ENCODE assay signal across 14 cellular contexts in genomic region chr2:31997653-31998052, GRCh38. TPM values are rescaled to one million over a fixed set of nuclear protein-coding genes. Genes with fewer than 3 reads are reported as not detected.
DNase-seq lines count a peak whose midpoint lies in the region; ATAC-seq and TF ChIP-seq lines count a peak whose summit lies in the region.
"Had no signal": no experiment of that assay in that cellular context is flagged by ENCODE, and none has a peak within 500 bp of the region (broad histone marks: within the 10 kb centered on the region; RNA-seq: fewer than 3 reads in every experiment).

No MANE protein-coding gene starts in this region.

- no peak overlapping the region for H3K27ac ChIP-seq in OCI-LY7 (ENCODE audit: low read depth, low read length, poor library complexity, severe bottlenecking)
- H3K27ac ChIP-seq: heart left ventricle, left ventricle myocardium inferior had no signal

- peaks cover 97% of the 10 kb centered on the region for H3K79me2 ChIP-seq in OCI-LY7 (ENCODE audit: insufficient read depth, low read depth, low read length)

- H3K4me3 Mint-ChIP-seq in activated naive CD4-positive, alpha-beta T cell treated with anti-CD3 and anti-CD28 coated beads for 36 hours, result no peak overlapping the region
- no peak overlapping the region for H3K4me3 Mint-ChIP-seq in central memory CD8-positive, alpha-beta T cell

- no peak overlapping the region for H3K4me3 ChIP-seq in OCI-LY7 (ENCODE audit: low read depth, low read length, poor library complexity, severe bottlenecking)
- H3K4me3 ChIP-seq: heart left ventricle, left ventricle myocardium inferior had no signal

- H3K9me2 ChIP-seq in OCI-LY7 (ENCODE audit: insufficient read depth, low read length), result no peaks in the 10 kb centered on the region

- POLR2A ChIA-PET in OCI-LY7 (lab: Charles Lee), result interaction anchor here (0.5 to 1.3 kb wide), 2 partner anchors 11 to 22 kb away, joined by 3 to 7 read pairs; no protein-coding TSS in a partner anchor

- no peaks in the 10 kb centered on the region for H3K9me3 ChIP-seq in OCI-LY7 (ENCODE audit: low read length)
- H3K9me3 ChIP-seq: heart left ventricle, left ventricle myocardium inferior had no signal

- peak; percentile 65 for ATAC-seq in central memory CD8-positive, alpha-beta T cell (replicated peaks; ENCODE audit: extremely low read depth, poor library complexity, severe bottlenecking)
- ATAC-seq in stimulated activated naive CD8-positive, alpha-beta T cell treated with anti-CD3 and anti-CD28 coated beads, Interleukin-15, Interleukin-2, amounts not matched to agents 100 U/mL and 50 U/mL, for 24 hours, result peak; percentile 41
- ATAC-seq: heart left ventricle had no signal

- no TSS peak for BruUV-seq in OCI-LY7 (replicated peaks; lab: Mats Ljungman, UMichigan)

- H2AFZ ChIP-seq in OCI-LY7 (ENCODE audit: low read length), result no peak overlapping the region

- TF ChIP-seq CTCF in OCI-LY7 (conservative IDR thresholded peaks at IDR 0.05; ENCODE audit: low read length), result no peak

- H3K9me3 Mint-ChIP-seq in activated naive CD4-positive, alpha-beta T cell treated with anti-CD3 and anti-CD28 coated beads for 36 hours, result no peaks in the 10 kb centered on the region
- H3K9me3 Mint-ChIP-seq in central memory CD8-positive, alpha-beta T cell, result no peaks in the 10 kb centered on the region

- intact Hi-C loops in activated naive CD4-positive, alpha-beta T cell treated with anti-CD3 and anti-CD28 coated beads for 36 hours (cut with micrococcal nuclease), result loop anchor here (1.0 kb wide), 1 partner anchor 12 kb away; no protein-coding TSS in a partner anchor
- intact Hi-C loops in OCI-LY7 (cut with micrococcal nuclease; ENCODE audit: unreplicated experiment), result no loop called here

- peaks cover 10% of the 10 kb centered on the region for H3K4me1 ChIP-seq in OCI-LY7 (ENCODE audit: insufficient read depth, low read length, poor library complexity, severe bottlenecking)
- H3K4me1 ChIP-seq: left ventricle myocardium inferior had no signal

- peak overlapping the region; percentile 28 for H3K27ac Mint-ChIP-seq in activated naive CD4-positive, alpha-beta T cell treated with anti-CD3 and anti-CD28 coated beads for 36 hours
- no peak overlapping the region for H3K27ac Mint-ChIP-seq in central memory CD8-positive, alpha-beta T cell (ENCODE audit: low read depth)

- CTCF ChIA-PET in activated naive CD4-positive, alpha-beta T cell treated with anti-CD3 and anti-CD28 coated beads for 36 hours (lab: Charles Lee), result interaction anchor here (1.5 kb wide), 1 partner anchor 10 kb away, joined by 3 read pairs; no protein-coding TSS in a partner anchor
- CTCF ChIA-PET in OCI-LY7 (lab: Charles Lee; ENCODE audit: unreplicated experiment), result no interaction called here

- no peak for DNase-seq in activated naive CD4-positive, alpha-beta T cell treated with anti-CD3 and anti-CD28 coated beads for 36 hours
- no peak for DNase-seq in activated naive CD4-positive, alpha-beta T cell (lab: John Stamatoyannopoulos, UW)
- peak; percentile 19 for DNase-seq in OCI-LY7 (ENCODE audit: low spot score)
- DNase-seq in central memory CD8-positive, alpha-beta T cell (ENCODE audit: low spot score in 2 of 2), result no peak
- DNase-seq in stimulated activated naive CD8-positive, alpha-beta T cell treated with anti-CD3 and anti-CD28 coated beads, Interleukin-15, Interleukin-2, amounts not matched to agents 100 U/mL and 50 U/mL, for 24 hours, result no peak
- DNase-seq in nucleus accumbens (lab: John Stamatoyannopoulos, UW), result no peak
- DNase-seq in H4 (ENCODE audit: low spot score), result no peak
- no peak for DNase-seq in putamen (ENCODE audit: low spot score)
- DNase-seq: amygdala; heart left ventricle; left ventricle myocardium inferior; NCI-H1417 treated with DMSO at 0.1 percent for 48 hours; occipital lobe; stimulated activated CD4-positive, alpha-beta T cell treated with anti-CD3 and anti-CD28 coated beads, Interleukin-15, amount 100 ng/mL, for 24 hours had no signal

- peak overlapping the region; percentile 10; the same call in 1 of the 2 replicates for H3K4me2 ChIP-seq in OCI-LY7 (ENCODE audit: low read length)

- H3K27me3 Mint-ChIP-seq in activated naive CD4-positive, alpha-beta T cell treated with anti-CD3 and anti-CD28 coated beads for 36 hours (ENCODE audit: low read depth), result no peaks in the 10 kb centered on the region
- no peaks in the 10 kb centered on the region for H3K27me3 Mint-ChIP-seq in central memory CD8-positive, alpha-beta T cell

- peaks cover 52% of the 10 kb centered on the region for H3K4me1 Mint-ChIP-seq in activated naive CD4-positive, alpha-beta T cell treated with anti-CD3 and anti-CD28 coated beads for 36 hours (ENCODE audit: low read depth)
- H3K4me1 Mint-ChIP-seq in central memory CD8-positive, alpha-beta T cell, result peaks cover 45% of the 10 kb centered on the region

- H3K36me3 Mint-ChIP-seq in activated naive CD4-positive, alpha-beta T cell treated with anti-CD3 and anti-CD28 coated beads for 36 hours (ENCODE audit: low read depth), result peaks cover 6% of the 10 kb centered on the region
- H3K36me3 Mint-ChIP-seq in central memory CD8-positive, alpha-beta T cell (ENCODE audit: insufficient read depth), result peaks cover 9% of the 10 kb centered on the region

- H4K20me1 ChIP-seq in OCI-LY7 (ENCODE audit: insufficient read depth, low read length), result 0 out of 2 replicates have a peak, but pooled peaks cover 10% of the 10 kb centered on the region

- peaks cover 4% of the 10 kb centered on the region; the same call in 1 of the 2 replicates for H3K36me3 ChIP-seq in OCI-LY7 (ENCODE audit: insufficient read depth, low read length)
- H3K36me3 ChIP-seq: heart left ventricle, left ventricle myocardium inferior had no signal

RNA-seq across cellular contexts. Expression of gene MEMO1, which starts 13.2 kb away (rescaled TPM):
- total RNA-seq in activated naive CD4-positive, alpha-beta T cell treated with anti-CD3 and anti-CD28 coated beads for 36 hours, result 10 to 100 TPM; 39.5 to 42.0 TPM
- 24.0 and 27.1 TPM in 2 replicates for total RNA-seq in OCI-LY7 (2014; rRNA removed; shearing (Covaris generic))
- 52.4 and 54.0 TPM in 2 replicates for total RNA-seq in OCI-LY7 (2022)
- 23.1 and 31.4 TPM in 2 replicates for total RNA-seq in H4 (2014; rRNA removed; shearing (Covaris generic))

RNA-seq across cellular contexts. Expression of gene DPY30, which starts 42.0 kb away (rescaled TPM):
- 10 to 100 TPM; 80.1 to 88.5 TPM for total RNA-seq in activated naive CD4-positive, alpha-beta T cell treated with anti-CD3 and anti-CD28 coated beads for 36 hours
- total RNA-seq in OCI-LY7 (2014; rRNA removed; shearing (Covaris generic)), result 47.9 and 52.4 TPM in 2 replicates
- 61.4 and 65.0 TPM in 2 replicates for total RNA-seq in OCI-LY7 (2022)
- total RNA-seq in H4 (2014; rRNA removed; shearing (Covaris generic)), result 72.2 and 86.0 TPM in 2 replicates
